ENCODE assay signal across 32 cellular contexts in the genomic region with DNA sequence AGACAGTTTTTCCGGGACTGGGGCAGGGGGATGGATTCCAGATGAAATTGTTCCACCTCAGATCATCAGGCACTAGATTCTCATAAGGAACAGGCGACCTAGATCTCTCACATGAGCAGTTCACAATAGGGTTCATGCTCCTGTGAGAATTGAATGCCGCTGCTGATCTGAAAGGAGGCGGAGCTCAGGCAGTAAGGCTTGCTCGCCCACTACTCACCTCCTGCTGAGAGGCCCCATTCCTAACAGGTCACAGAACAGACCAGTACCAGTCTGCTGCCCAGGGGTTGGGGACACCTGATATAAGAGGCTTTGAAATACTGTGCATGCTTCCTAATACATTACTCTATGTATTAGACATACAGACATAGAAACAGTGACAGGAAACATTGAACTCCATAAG. TPM values are rescaled to one million over a fixed set of nuclear protein-coding genes. Genes with fewer than 3 reads are reported as not detected.
"Had no signal": no experiment of that assay in that cellular context is flagged by ENCODE, and none has a peak within 500 bp of the region (broad histone marks: within the 10 kb centered on the region; RNA-seq: fewer than 3 reads in every experiment).

No MANE protein-coding gene starts in this region.

- H3K27ac ChIP-seq: ascending aorta, breast epithelium, coronary artery, dorsolateral prefrontal cortex, esophagus muscularis mucosa, foreskin keratinocyte, gastrocnemius medialis, heart right ventricle, WERI-Rb-1 had no signal

- H3K27me3 ChIP-seq: ascending aorta, breast epithelium, dorsolateral prefrontal cortex, esophagus muscularis mucosa, foreskin keratinocyte, gastrocnemius medialis, heart right ventricle had no signal

- DNase-seq: activated CD4-positive, alpha-beta memory T cell treated with anti-CD3 and anti-CD28 coated beads, Interleukin-2, amount 10 ng/mL, durations not matched to agents 7 days and 5 days; activated CD4-positive, alpha-beta T cell treated with anti-CD3 and anti-CD28 coated beads for 36 hours; activated CD4-positive, alpha-beta T cell treated with anti-CD3 and anti-CD28 coated beads, Interleukin-2, amount 10 ng/mL, durations not matched to agents 24 days and 14 days; activated CD4-positive, CD25-positive, alpha-beta regulatory T cell; activated CD4-positive, CD25-positive, alpha-beta regulatory T cell treated with anti-CD3 and anti-CD28 coated beads, Interleukin-2, amount 50 U/mL, for 72 hours; activated CD8-positive, alpha-beta memory T cell treated with anti-CD3 and anti-CD28 coated beads, Interleukin-2, amount 50 U/mL, for 48 hours; activated gamma-delta T cell; activated naive CD4-positive, alpha-beta T cell; activated naive CD4-positive, alpha-beta T cell treated with anti-CD3 and anti-CD28 coated beads, Interleukin-2, amount 10 ng/mL, durations not matched to agents 7 days and 5 days; activated naive CD8-positive, alpha-beta T cell treated with anti-CD3 and anti-CD28 coated beads, Interleukin-2, amount 10 ng/mL, durations not matched to agents 7 days and 5 days; activated T-cell treated with anti-CD3 and anti-CD28 coated beads for 4 hours; activated T-cell treated with anti-CD3 and anti-CD28 coated beads, Interleukin-2, amount 50 U/mL, for 24 hours; activated T-cell treated with anti-CD3 and anti-CD28 coated beads, Interleukin-2, amount 50 U/mL, for 72 hours; dorsolateral prefrontal cortex; effector memory CD4-positive, alpha-beta T cell; erythroblast; foreskin keratinocyte; gastrocnemius medialis; heart right ventricle; T-helper 1 cell; T-helper 17 cell; T1000; WERI-Rb-1 had no signal

- H3K4me3 Mint-ChIP-seq: activated CD4-positive, alpha-beta memory T cell treated with anti-CD3 and anti-CD28 coated beads, Interleukin-2, amount 10 ng/mL, durations not matched to agents 7 days and 5 days; activated CD4-positive, alpha-beta T cell treated with anti-CD3 and anti-CD28 coated beads for 36 hours; activated CD4-positive, alpha-beta T cell treated with anti-CD3 and anti-CD28 coated beads, Interleukin-2, amount 10 ng/mL, durations not matched to agents 24 days and 14 days; activated naive CD4-positive, alpha-beta T cell treated with anti-CD3 and anti-CD28 coated beads, Interleukin-2, amount 10 ng/mL, durations not matched to agents 7 days and 5 days; activated naive CD8-positive, alpha-beta T cell treated with anti-CD3 and anti-CD28 coated beads, Interleukin-2, amount 10 ng/mL, durations not matched to agents 7 days and 5 days; activated T-cell treated with anti-CD3 and anti-CD28 coated beads, Interleukin-2, amount 50 U/mL, for 24 hours; activated T-cell treated with anti-CD3 and anti-CD28 coated beads, Interleukin-2, amount 50 U/mL, for 72 hours; brain; central memory CD8-positive, alpha-beta T cell; dendritic cell treated with granulocyte-macrophage colony-stimulating factor and Interleukin-4, amounts not matched to agents 40 ng/mL and 50 ng/mL, for 4 days; T-helper 17 cell; T-helper 2 cell treated with Interferon-gamma antibody and Interleukin-4, amounts not matched to agents 5 μg/mL and 100 μg/mL, for 36 hours had no signal

- H3K9me3 Mint-ChIP-seq: activated CD4-positive, alpha-beta T cell treated with anti-CD3 and anti-CD28 coated beads, Interleukin-2, amount 10 ng/mL, durations not matched to agents 24 days and 14 days; dendritic cell treated with granulocyte-macrophage colony-stimulating factor and Interleukin-4, amounts not matched to agents 40 ng/mL and 50 ng/mL, for 4 days had no signal

- H3K27ac Mint-ChIP-seq: activated CD4-positive, alpha-beta memory T cell treated with anti-CD3 and anti-CD28 coated beads, Interleukin-2, amount 10 ng/mL, durations not matched to agents 7 days and 5 days; activated CD4-positive, alpha-beta T cell treated with anti-CD3 and anti-CD28 coated beads for 36 hours; activated CD4-positive, alpha-beta T cell treated with anti-CD3 and anti-CD28 coated beads, Interleukin-2, amount 10 ng/mL, durations not matched to agents 24 days and 14 days; activated naive CD4-positive, alpha-beta T cell treated with anti-CD3 and anti-CD28 coated beads, Interleukin-2, amount 10 ng/mL, durations not matched to agents 7 days and 5 days; activated naive CD4-positive, alpha-beta T cell treated with anti-CD3 and anti-CD28 coated beads, Interleukin-2, amount 50 U/mL, for 72 hours; activated naive CD8-positive, alpha-beta T cell treated with anti-CD3 and anti-CD28 coated beads, Interleukin-2, amount 10 ng/mL, durations not matched to agents 7 days and 5 days; activated T-cell treated with anti-CD3 and anti-CD28 coated beads, Interleukin-2, amount 50 U/mL, for 24 hours; activated T-cell treated with anti-CD3 and anti-CD28 coated beads, Interleukin-2, amount 50 U/mL, for 72 hours; brain; dendritic cell treated with granulocyte-macrophage colony-stimulating factor and Interleukin-4, amounts not matched to agents 40 ng/mL and 50 ng/mL, for 4 days; T-helper 17 cell; T-helper 2 cell treated with Interferon-gamma antibody and Interleukin-4, amounts not matched to agents 5 μg/mL and 100 μg/mL, for 36 hours had no signal

- H3K27me3 Mint-ChIP-seq: activated CD4-positive, alpha-beta memory T cell treated with anti-CD3 and anti-CD28 coated beads, Interleukin-2, amount 10 ng/mL, durations not matched to agents 7 days and 5 days; activated CD4-positive, alpha-beta T cell treated with anti-CD3 and anti-CD28 coated beads for 36 hours; activated CD4-positive, alpha-beta T cell treated with anti-CD3 and anti-CD28 coated beads, Interleukin-2, amount 10 ng/mL, durations not matched to agents 24 days and 14 days; activated naive CD4-positive, alpha-beta T cell treated with anti-CD3 and anti-CD28 coated beads, Interleukin-2, amount 10 ng/mL, durations not matched to agents 7 days and 5 days; activated naive CD8-positive, alpha-beta T cell treated with anti-CD3 and anti-CD28 coated beads, Interleukin-2, amount 10 ng/mL, durations not matched to agents 7 days and 5 days; activated T-cell treated with anti-CD3 and anti-CD28 coated beads, Interleukin-2, amount 50 U/mL, for 24 hours; brain; central memory CD8-positive, alpha-beta T cell; dendritic cell treated with granulocyte-macrophage colony-stimulating factor and Interleukin-4, amounts not matched to agents 40 ng/mL and 50 ng/mL, for 4 days; T-helper 17 cell had no signal

- H3K36me3 Mint-ChIP-seq: activated naive CD4-positive, alpha-beta T cell treated with anti-CD3 and anti-CD28 coated beads, Interleukin-2, amount 10 ng/mL, durations not matched to agents 7 days and 5 days; activated naive CD8-positive, alpha-beta T cell treated with anti-CD3 and anti-CD28 coated beads, Interleukin-2, amount 10 ng/mL, durations not matched to agents 7 days and 5 days; brain had no signal

- H3K4me1 Mint-ChIP-seq: activated CD4-positive, alpha-beta memory T cell treated with anti-CD3 and anti-CD28 coated beads, Interleukin-2, amount 10 ng/mL, durations not matched to agents 7 days and 5 days; activated CD4-positive, alpha-beta T cell treated with anti-CD3 and anti-CD28 coated beads for 36 hours; activated CD4-positive, alpha-beta T cell treated with anti-CD3 and anti-CD28 coated beads, Interleukin-2, amount 10 ng/mL, durations not matched to agents 24 days and 14 days; activated naive CD4-positive, alpha-beta T cell treated with anti-CD3 and anti-CD28 coated beads, Interleukin-2, amount 10 ng/mL, durations not matched to agents 7 days and 5 days; activated naive CD8-positive, alpha-beta T cell treated with anti-CD3 and anti-CD28 coated beads, Interleukin-2, amount 10 ng/mL, durations not matched to agents 7 days and 5 days; brain; central memory CD8-positive, alpha-beta T cell; T-helper 17 cell had no signal

- ATAC-seq: activated CD4-positive, alpha-beta T cell treated with anti-CD3 and anti-CD28 coated beads for 36 hours; activated naive CD4-positive, alpha-beta T cell treated with anti-CD3 and anti-CD28 coated beads, Interleukin-2, amount 50 U/mL, for 72 hours; activated T-cell treated with anti-CD3 and anti-CD28 coated beads, Interleukin-2, amount 50 U/mL, for 72 hours; foreskin keratinocyte; gastrocnemius medialis; heart right ventricle; T-helper 17 cell had no signal

- H3K36me3 ChIP-seq: ascending aorta, breast epithelium, esophagus muscularis mucosa, gastrocnemius medialis, heart right ventricle, WERI-Rb-1 had no signal

- H3K9me3 ChIP-seq: ascending aorta, breast epithelium, esophagus muscularis mucosa, gastrocnemius medialis had no signal

- H3K4me3 ChIP-seq: ascending aorta, breast epithelium, coronary artery, dorsolateral prefrontal cortex, esophagus muscularis mucosa, gastrocnemius medialis, heart right ventricle had no signal

- H3K4me1 ChIP-seq: ascending aorta, breast epithelium, esophagus muscularis mucosa, foreskin keratinocyte, gastrocnemius medialis, heart right ventricle had no signal

RNA-seq across cellular contexts. Expression of gene PTPRD, which starts 41.1 kb away (rescaled TPM):
- total RNA-seq: activated CD4-positive, alpha-beta memory T cell treated with anti-CD3 and anti-CD28 coated beads, Interleukin-2, amount 10 ng/mL, durations not matched to agents 7 days and 5 days; activated CD4-positive, alpha-beta T cell treated with anti-CD3 and anti-CD28 coated beads for 36 hours; activated CD4-positive, alpha-beta T cell treated with anti-CD3 and anti-CD28 coated beads, Interleukin-2, amount 10 ng/mL, durations not matched to agents 24 days and 14 days; activated naive CD4-positive, alpha-beta T cell treated with anti-CD3 and anti-CD28 coated beads, Interleukin-2, amount 50 U/mL, for 72 hours; activated naive CD8-positive, alpha-beta T cell treated with anti-CD3 and anti-CD28 coated beads, Interleukin-2, amount 10 ng/mL, durations not matched to agents 7 days and 5 days; T-helper 17 cell had no signal
